23 cellular contexts compared by ENCODE assay signal in genomic region chr5:170493028-170493820, GRCh38. TPM values are rescaled to one million over a fixed set of nuclear protein-coding genes. Genes with fewer than 3 reads are reported as not detected.
DNase-seq lines count a peak whose midpoint lies in the region; ATAC-seq, FAIRE-seq and TF ChIP-seq lines count a peak whose summit lies in the region.
"Had no signal": no experiment of that assay in that cellular context is flagged by ENCODE, and none has a peak within 500 bp of the region (broad histone marks: within the 10 kb centered on the region; RNA-seq: fewer than 3 reads in every experiment).

No MANE protein-coding gene starts in this region.

- H3K9me3 ChIP-seq in Karpas-422 (ENCODE audit: low read length) (no peaks in the 10 kb centered on the region), astrocyte (ENCODE audit: insufficient read depth, low read depth, low read length) (no peaks in the 10 kb centered on the region), thyroid gland (no peaks in the 10 kb centered on the region)
- H3K9me3 ChIP-seq: MG63 had no signal

- no peaks in the 10 kb centered on the region for H3K36me3 ChIP-seq in Karpas-422 (ENCODE audit: insufficient read depth, low read length)
- no peaks in the 10 kb centered on the region for H3K36me3 ChIP-seq in astrocyte (ENCODE audit: insufficient read depth, low read length)
- H3K36me3 ChIP-seq in thyroid gland = no peaks in the 10 kb centered on the region
- H3K36me3 ChIP-seq: MG63 had no signal

- no peak overlapping the region for H3K4me3 Mint-ChIP-seq in astrocyte (ENCODE audit: unreplicated experiment)
- H3K4me3 Mint-ChIP-seq: CD14-positive monocyte, HFFc6 had no signal

- peak overlapping the region; percentile 99 for H3K27ac ChIP-seq in Karpas-422 (ENCODE audit: low read length)
- no peak overlapping the region for H3K27ac ChIP-seq in astrocyte (ENCODE audit: low read depth, low read length)
- no peak overlapping the region for H3K27ac ChIP-seq in thyroid gland
- H3K27ac ChIP-seq: HL-60 had no signal

- H3K79me2 ChIP-seq in Karpas-422 (ENCODE audit: low read length) (no peaks in the 10 kb centered on the region), astrocyte (ENCODE audit: insufficient read depth, low read length) (no peaks in the 10 kb centered on the region)

- peak overlapping the region; percentile 67 for H3K4me3 ChIP-seq in Karpas-422 (ENCODE audit: low read length)
- H3K4me3 ChIP-seq in astrocyte (ENCODE audit: insufficient read depth, low read depth, low read length) = no peak overlapping the region
- H3K4me3 ChIP-seq in thyroid gland (replicated peaks in 1 of 3) = no peak overlapping the region
- H3K4me3 ChIP-seq: MG63 had no signal

- H3K9me3 Mint-ChIP-seq in astrocyte (ENCODE audit: unreplicated experiment) = no peaks in the 10 kb centered on the region

- H3K27me3 ChIP-seq in Karpas-422 (ENCODE audit: low read length) (no peaks in the 10 kb centered on the region), astrocyte (ENCODE audit: insufficient read depth, low read length) (peaks cover 2% of the 10 kb centered on the region), thyroid gland (no peaks in the 10 kb centered on the region)
- H3K27me3 ChIP-seq: MG63 had no signal

- H3K36me3 Mint-ChIP-seq in astrocyte (ENCODE audit: low read depth, unreplicated experiment) = no peaks in the 10 kb centered on the region

- 87 to 93% methylated on average over 7 of the region's 7 CpGs for WGBS in thyroid gland, 2 donors

- no peak for TF ChIP-seq POLR2A in thyroid gland (IDR thresholded peaks at IDR 0.05)

- H3K27me3 Mint-ChIP-seq in astrocyte (ENCODE audit: low read depth, unreplicated experiment) = peaks cover 40% of the 10 kb centered on the region

- no peak for FAIRE-seq in astrocyte (lab: Jason Lieb, UNC)

- H3K9me2 ChIP-seq in Karpas-422 (replicated peaks; ENCODE audit: insufficient read depth, low read length) = no peaks in the 10 kb centered on the region

- H3K9ac ChIP-seq in Karpas-422 (ENCODE audit: low read length) (peak overlapping the region; percentile 85), astrocyte (ENCODE audit: low read length) (no peak overlapping the region)

- H3K27ac Mint-ChIP-seq in astrocyte (ENCODE audit: unreplicated experiment) = peak overlapping the region; percentile 34
- H3K27ac Mint-ChIP-seq: HFFc6 had no signal

- H4K20me1 ChIP-seq in Karpas-422 (ENCODE audit: insufficient read depth, low read depth, low read length) (no peaks in the 10 kb centered on the region), astrocyte (ENCODE audit: insufficient read depth, low read length) (no peaks in the 10 kb centered on the region)

- H3K4me2 ChIP-seq in Karpas-422 (ENCODE audit: low read depth, low read length, poor library complexity, severe bottlenecking) (peak overlapping the region; percentile 82), astrocyte (ENCODE audit: low read length) (no peak overlapping the region)

- intact Hi-C loops in thyroid gland (cut with DNase I) = no loop called here

- no peak for ATAC-seq in HG02588 (IDR thresholded peaks at IDR 0.05; ENCODE audit: unreplicated experiment)
- no peak for ATAC-seq in HG03135 (IDR thresholded peaks at IDR 0.05; ENCODE audit: unreplicated experiment)
- ATAC-seq: PC-3 had no signal

- TF ChIP-seq CTCF in astrocyte (IDR thresholded peaks at IDR 0.05; ENCODE audit: insufficient read depth, low read depth, low read length) (no peak), thyroid gland (IDR thresholded peaks at IDR 0.05) (no peak)

- DNase-seq in Karpas-422 = peak; percentile 78
- no peak for DNase-seq in astrocyte (ENCODE audit: low read depth)
- DNase-seq in medulla oblongata (ENCODE audit: extremely low spot score) = peak; percentile 68
- no peak for DNase-seq in stimulated activated CD4-positive, alpha-beta T cell treated with anti-CD3 and anti-CD28 coated beads, Interleukin-12 subunit alpha, Interleukin-12 subunit beta, amount 100 ng/mL, for 4 hours
- DNase-seq in thyroid gland = no peak
- DNase-seq: AML-193, DMS153, GF-D8, H7, HFFc6, IMR-90, Kasumi-1, MG63, NCI-H1048, NCI-H1436 treated with DMSO at 0.1 percent for 48 hours, NCI-H2081, NCI-H510A, PC-3 had no signal

- peaks cover 33% of the 10 kb centered on the region for H3K4me1 Mint-ChIP-seq in astrocyte (ENCODE audit: low read depth, unreplicated experiment)

- H3K4me1 ChIP-seq in Karpas-422 (ENCODE audit: low read length) = peaks cover 90% of the 10 kb centered on the region
- H3K4me1 ChIP-seq in astrocyte (ENCODE audit: insufficient read depth, low read length) = peaks cover 26% of the 10 kb centered on the region
- peaks cover 0 to 6% of the 10 kb centered on the region in 2 donors for H3K4me1 ChIP-seq in thyroid gland

- H2AFZ ChIP-seq in Karpas-422 (ENCODE audit: low read length) = no peak overlapping the region
- H2AFZ ChIP-seq in astrocyte (ENCODE audit: low read depth, low read length) = no peak overlapping the region

RNA-seq across cellular contexts. Expression of gene KCNIP1, which starts 10.6 kb away (rescaled TPM):
- total RNA-seq in Karpas-422 (2014; rRNA removed; shearing (Covaris generic); ENCODE audit: low replicate concordance) = 0.29 TPM in 1 of 2 replicates, not detected in the other
- total RNA-seq in astrocyte = 0.45 and 0.60 TPM in 2 replicates
- 1 to 10 TPM in 1 of 4 donors, under 1 TPM in 1, not detected in 2; 0.54 to 1.7 TPM for total RNA-seq in thyroid gland
- total RNA-seq: HFFc6, HT1080, IMR-90, PC-3 had no signal

Comparison
In these comparisons a context has a peak if more than half of its experiments do, and no peak if none do; other contexts are left out.
1. DNase-seq: peak in Karpas-422 (single experiment) and medulla oblongata (single experiment); none in astrocyte (single experiment), stimulated activated CD4-positive, alpha-beta T cell treated with anti-CD3 and anti-CD28 coated beads, Interleukin-12 subunit alpha, Interleukin-12 subunit beta, amount 100 ng/mL, for 4 hours (single experiment) and thyroid gland (0 of 2).